In the genomic region with DNA sequence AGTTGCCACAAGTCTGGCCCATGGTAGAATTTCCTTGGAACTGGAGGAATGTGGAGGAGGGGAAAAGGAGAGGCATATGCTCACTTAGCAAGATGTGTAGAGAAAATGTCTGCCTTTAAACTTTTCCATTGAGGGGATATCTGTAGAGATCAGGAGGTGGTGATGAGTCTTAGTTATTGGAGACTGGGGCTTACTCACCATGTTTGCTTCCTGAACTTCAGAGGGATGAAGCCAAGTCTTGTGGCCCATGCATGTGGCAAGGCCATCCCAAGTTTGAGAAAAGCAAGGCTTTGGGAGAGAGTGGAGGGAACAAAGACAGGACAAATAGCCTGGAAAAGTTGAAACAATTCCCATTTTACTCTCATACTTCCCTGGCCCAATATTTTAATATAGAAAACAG, we compare ENCODE assay signal across 18 cellular contexts.
DNase-seq lines count a peak whose midpoint lies in the region; ATAC-seq, FAIRE-seq and TF ChIP-seq lines count a peak whose summit lies in the region.
"Had no signal": no experiment of that assay in that cellular context is flagged by ENCODE, and none has a peak within 500 bp of the region (broad histone marks: within the 10 kb centered on the region; RNA-seq: fewer than 3 reads in every experiment).

No MANE protein-coding gene starts in this region.

- H2BK20ac ChIP-seq in IMR-90 (ENCODE audit: low read depth, low read length) = no peak overlapping the region

- no peak for TF ChIP-seq POLR2A in IMR-90 (IDR thresholded peaks at IDR 0.05; ENCODE audit: low read depth, low read length)

- in situ Hi-C loops in IMR-90 (cut with MboI; ENCODE audit: low sequenced_read_pairs) = no loop called here

- H4K5ac ChIP-seq in IMR-90 (ENCODE audit: low read depth, low read length) = no peak overlapping the region

- H3K4me2 ChIP-seq in IMR-90 (ENCODE audit: low read depth, low read length) (no peak overlapping the region), astrocyte (ENCODE audit: low read length) (no peak overlapping the region)

- H3K23ac ChIP-seq in IMR-90 (ENCODE audit: low read depth, low read length) = no peak overlapping the region

- no TSS peak for BruUV-seq in IMR-90 (replicated peaks; lab: Mats Ljungman, UMichigan)

- H3K4me3 Mint-ChIP-seq in astrocyte (ENCODE audit: unreplicated experiment) = peak overlapping the region; percentile 22
- H3K4me3 Mint-ChIP-seq in immature natural killer cell = no peak overlapping the region
- H3K4me3 Mint-ChIP-seq: H9 had no signal

- TF ChIP-seq RAD21 in IMR-90 (IDR thresholded peaks at IDR 0.05; ENCODE audit: low read length) = no peak

- POLR2A ChIA-PET in IMR-90 (lab: Charles Lee; ENCODE audit: unreplicated experiment) = no interaction called here

- no peaks in the 10 kb centered on the region for H3K9me3 ChIP-seq in IMR-90 (ENCODE audit: control insufficient read depth, insufficient read depth, low read length)
- no peaks in the 10 kb centered on the region for H3K9me3 ChIP-seq in astrocyte (ENCODE audit: insufficient read depth, low read depth, low read length)
- H3K9me3 ChIP-seq: Caco-2 had no signal

- TF ChIP-seq CTCF in IMR-90 (conservative IDR thresholded peaks at IDR 0.05; ENCODE audit: low read depth, low read length) = no peak
- no peak for TF ChIP-seq CTCF in astrocyte (IDR thresholded peaks at IDR 0.05; ENCODE audit: insufficient read depth, low read depth, low read length)

- H3K36me3 Mint-ChIP-seq in astrocyte (ENCODE audit: low read depth, unreplicated experiment) (no peaks in the 10 kb centered on the region), immature natural killer cell (peaks cover 0 to 17% (median 10%) of the 10 kb centered on the region in 3 donors)

- no peak overlapping the region; the same call in 2 of the 3 replicates for H2BK15ac ChIP-seq in IMR-90 (ENCODE audit: low read depth, low read length)

- H2BK5ac ChIP-seq in IMR-90 (ENCODE audit: low read depth, low read length, poor library complexity, severe bottlenecking) = no peak overlapping the region

- H3K4me1 ChIP-seq in IMR-90 (ENCODE audit: control insufficient read depth, insufficient read depth, low read length) (peaks cover 5% of the 10 kb centered on the region), astrocyte (ENCODE audit: insufficient read depth, low read length) (peaks cover 22% of the 10 kb centered on the region)
- H3K4me1 ChIP-seq: Caco-2 had no signal

- peaks cover 11% of the 10 kb centered on the region; the same call in 1 of the 2 replicates for H4K20me1 ChIP-seq in IMR-90 (ENCODE audit: insufficient read depth, low read length)
- H4K20me1 ChIP-seq in astrocyte (ENCODE audit: insufficient read depth, low read length) = no peaks in the 10 kb centered on the region

- H3K14ac ChIP-seq in IMR-90 (replicated peaks; ENCODE audit: low read depth, low read length) = no peak overlapping the region

- no peaks in the 10 kb centered on the region for H3K79me1 ChIP-seq in IMR-90 (ENCODE audit: low read depth in 1 of 2, low read length in 2 of 2)

- no peak overlapping the region for H3K4me3 ChIP-seq in IMR-90 (ENCODE audit: insufficient read depth, low read depth, low read length)
- no peak overlapping the region for H3K4me3 ChIP-seq in astrocyte (ENCODE audit: insufficient read depth, low read depth, low read length)

- H2BK120ac ChIP-seq in IMR-90 (ENCODE audit: low read depth, low read length) = no peak overlapping the region

- no peak overlapping the region for H3K18ac ChIP-seq in IMR-90 (ENCODE audit: low read depth, low read length)

- H3K4ac ChIP-seq in IMR-90 (ENCODE audit: low read depth, low read length) = no peak overlapping the region

- no peaks in the 10 kb centered on the region for H3K79me2 ChIP-seq in astrocyte (ENCODE audit: insufficient read depth, low read length)

- H2AFZ ChIP-seq in IMR-90 (replicated peaks; ENCODE audit: low read length, poor library complexity) (no peak overlapping the region), astrocyte (ENCODE audit: low read depth, low read length) (no peak overlapping the region)

- H4K91ac ChIP-seq in IMR-90 (ENCODE audit: insufficient read depth, low read depth, low read length) = no peak overlapping the region

- ATAC-seq in IMR-90 (ENCODE audit: low read depth) (no peak), HG03108 (IDR thresholded peaks at IDR 0.05; ENCODE audit: unreplicated experiment) (no peak), HG03196 (IDR thresholded peaks at IDR 0.05; ENCODE audit: unreplicated experiment) (no peak)
- ATAC-seq: Panc1 had no signal

- H3K27me3 Mint-ChIP-seq in astrocyte (ENCODE audit: low read depth, unreplicated experiment) (no peaks in the 10 kb centered on the region), immature natural killer cell (ENCODE audit: low read depth in 3 of 3) (peaks cover 0 to 2% (median 1%) of the 10 kb centered on the region in 3 donors)

- no peaks in the 10 kb centered on the region for H3K36me3 ChIP-seq in IMR-90 (ENCODE audit: control insufficient read depth, insufficient read depth, low read length)
- H3K36me3 ChIP-seq in astrocyte (ENCODE audit: insufficient read depth, low read length) = no peaks in the 10 kb centered on the region

- no peak overlapping the region for H3K56ac ChIP-seq in IMR-90 (ENCODE audit: extremely low read depth, insufficient read depth, low read length)

- no peak overlapping the region for H2AK9ac ChIP-seq in IMR-90 (replicated peaks; ENCODE audit: low read depth, low read length, poor library complexity)

- H3K27ac ChIP-seq in IMR-90 (ENCODE audit: insufficient read depth, low read length) = no peak overlapping the region
- no peak overlapping the region for H3K27ac ChIP-seq in astrocyte (ENCODE audit: low read depth, low read length)

- DNase-seq in ELR (ENCODE audit: low read depth) (peak; percentile 74), IMR-90 (peak; percentile 49), astrocyte (ENCODE audit: low read depth) (no peak), kidney tubule cell (ENCODE audit: low spot score) (peak; percentile 20), NCI-H2227 treated with DMSO at 0.1 percent for 48 hours (lab: John Stamatoyannopoulos, UW) (no peak), immature natural killer cell (no peak)
- DNase-seq: Caco-2, DMS153, H9, MM.1S, NCI-H1092 treated with DMSO at 0.1 percent for 48 hours, NCI-H2081 treated with DMSO at 0.1 percent for 48 hours, NCI-H510A treated with DMSO at 0.1 percent for 48 hours, SHP77 had no signal

- H4K8ac ChIP-seq in IMR-90 (ENCODE audit: low read depth in 2 of 2, low read length in 2 of 2) = no peak overlapping the region

- H3K27me3 ChIP-seq in IMR-90 (ENCODE audit: control insufficient read depth, insufficient read depth, low read length) (no peaks in the 10 kb centered on the region), astrocyte (ENCODE audit: insufficient read depth, low read length) (no peaks in the 10 kb centered on the region)

- H3K9ac ChIP-seq in IMR-90 (ENCODE audit: low read depth, low read length) (no peak overlapping the region), astrocyte (ENCODE audit: low read length) (no peak overlapping the region)

- H3K27ac Mint-ChIP-seq in astrocyte (ENCODE audit: unreplicated experiment) (peak overlapping the region; percentile 8), immature natural killer cell (no peak overlapping the region)
- H3K27ac Mint-ChIP-seq: H9 had no signal

- peaks cover 4% of the 10 kb centered on the region; the same call in 1 of the 2 replicates for H3K9me1 ChIP-seq in IMR-90 (ENCODE audit: insufficient read depth, low read length)

- FAIRE-seq in astrocyte (lab: Jason Lieb, UNC) = peak; percentile 43
- FAIRE-seq: GM19239 had no signal

- CTCF ChIA-PET in IMR-90 (lab: Yijun Ruan, JAX) = no interaction called here

- H2AK5ac ChIP-seq in IMR-90 (ENCODE audit: low read depth, low read length) = no peak overlapping the region

- peaks cover 52% of the 10 kb centered on the region for H3K4me1 Mint-ChIP-seq in astrocyte (ENCODE audit: low read depth, unreplicated experiment)
- no peaks in the 10 kb centered on the region for H3K4me1 Mint-ChIP-seq in immature natural killer cell

- dilution Hi-C loops in IMR-90 (cut with HindIII; ENCODE audit: low sequenced_read_pairs, unreplicated experiment) = no loop called here

- no peaks in the 10 kb centered on the region for H3K9me3 Mint-ChIP-seq in astrocyte (ENCODE audit: unreplicated experiment)
- H3K9me3 Mint-ChIP-seq in immature natural killer cell = no peaks in the 10 kb centered on the region
- H3K9me3 Mint-ChIP-seq: H9 had no signal

- intact Hi-C loops in IMR-90 (cut with micrococcal nuclease) = no loop called here

TF ChIP-seq in IMR-90, 13 proteins besides CTCF, POLR2A, EP300 and RAD21:
- TF ChIP-seq CEBPB (IDR thresholded peaks at IDR 0.05; ENCODE audit: low read depth, low read length) = no peak
- TF ChIP-seq SMC3 (IDR thresholded peaks at IDR 0.05; ENCODE audit: low read depth, low read length) = no peak
- no peak for TF ChIP-seq RCOR1 (IDR thresholded peaks at IDR 0.05; ENCODE audit: insufficient replicate concordance, low read length)
- no peak for TF ChIP-seq CHD1 (IDR thresholded peaks at IDR 0.05; ENCODE audit: low read depth, low read length)
- TF ChIP-seq MXI1 (IDR thresholded peaks at IDR 0.05; ENCODE audit: borderline replicate concordance, low read depth, low read length) = no peak
- TF ChIP-seq RFX5 (IDR thresholded peaks at IDR 0.05; ENCODE audit: low read depth, low read length) = no peak
- TF ChIP-seq, protein P1, sequence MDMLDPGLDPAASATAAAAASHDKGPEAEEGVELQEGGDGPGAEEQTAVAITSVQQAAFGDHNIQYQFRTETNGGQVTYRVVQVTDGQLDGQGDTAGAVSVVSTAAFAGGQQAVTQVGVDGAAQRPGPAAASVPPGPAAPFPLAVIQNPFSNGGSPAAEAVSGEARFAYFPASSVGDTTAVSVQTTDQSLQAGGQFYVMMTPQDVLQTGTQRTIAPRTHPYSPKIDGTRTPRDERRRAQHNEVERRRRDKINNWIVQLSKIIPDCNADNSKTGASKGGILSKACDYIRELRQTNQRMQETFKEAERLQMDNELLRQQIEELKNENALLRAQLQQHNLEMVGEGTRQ (IDR thresholded peaks at IDR 0.05; ENCODE audit: low read depth, low read length) = no peak

Comparison
In these comparisons a context has a peak if more than half of its experiments do, and no peak if none do; other contexts are left out.
1. DNase-seq: peak in ELR (single experiment), IMR-90 (single experiment) and kidney tubule cell (single experiment); none in astrocyte (single experiment), NCI-H2227 treated with DMSO at 0.1 percent for 48 hours (single experiment) and immature natural killer cell (0 of 3).